In the genomic region with DNA sequence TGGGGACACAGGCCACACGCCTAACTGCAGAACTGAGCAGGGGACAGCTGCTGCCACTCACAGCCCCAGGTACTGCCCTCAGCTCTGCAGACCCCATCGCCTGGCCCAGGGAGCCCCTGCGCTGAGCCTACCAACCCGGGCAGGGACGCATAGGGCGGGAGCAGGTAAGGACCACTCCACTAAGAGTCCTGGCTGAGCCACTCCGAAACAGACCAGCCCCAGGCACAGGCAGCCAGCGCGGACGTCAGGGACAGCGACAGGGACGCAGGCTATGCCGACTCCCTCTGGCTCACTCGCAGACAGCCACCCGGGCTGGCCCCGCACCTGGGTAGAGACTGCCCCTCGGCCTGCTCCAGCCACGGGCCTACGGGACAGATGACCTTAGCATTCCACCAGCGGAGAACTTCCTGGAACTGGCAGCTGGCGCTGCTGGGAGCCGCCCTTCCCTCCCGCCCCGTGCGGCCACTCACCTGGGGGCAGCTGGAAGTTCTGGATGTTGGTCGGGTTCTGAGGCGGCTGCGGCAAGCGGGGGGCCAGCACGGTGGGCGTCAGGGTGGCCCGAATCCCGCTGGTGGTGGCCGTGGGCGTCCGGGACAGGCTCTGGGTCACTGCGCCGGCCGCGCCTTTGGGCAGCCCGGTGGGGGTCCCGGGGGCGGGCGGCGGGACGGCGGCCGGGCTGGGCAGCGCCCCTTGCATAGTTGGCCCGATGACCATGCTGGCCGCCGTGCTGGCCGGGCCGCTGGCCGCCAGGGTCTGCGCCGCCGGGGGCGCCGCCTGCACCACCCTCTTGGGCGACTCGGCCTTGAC, we compare ENCODE assay signal across 1 cellular context.
TF ChIP-seq lines count a peak whose summit lies in the region.

No MANE protein-coding gene starts in this region.

TF ChIP-seq in HepG2, 621 proteins besides CTCF, POLR2A, EP300 and RAD21 (continued from another document and continues in another):
- TF ChIP-seq, protein P1, sequence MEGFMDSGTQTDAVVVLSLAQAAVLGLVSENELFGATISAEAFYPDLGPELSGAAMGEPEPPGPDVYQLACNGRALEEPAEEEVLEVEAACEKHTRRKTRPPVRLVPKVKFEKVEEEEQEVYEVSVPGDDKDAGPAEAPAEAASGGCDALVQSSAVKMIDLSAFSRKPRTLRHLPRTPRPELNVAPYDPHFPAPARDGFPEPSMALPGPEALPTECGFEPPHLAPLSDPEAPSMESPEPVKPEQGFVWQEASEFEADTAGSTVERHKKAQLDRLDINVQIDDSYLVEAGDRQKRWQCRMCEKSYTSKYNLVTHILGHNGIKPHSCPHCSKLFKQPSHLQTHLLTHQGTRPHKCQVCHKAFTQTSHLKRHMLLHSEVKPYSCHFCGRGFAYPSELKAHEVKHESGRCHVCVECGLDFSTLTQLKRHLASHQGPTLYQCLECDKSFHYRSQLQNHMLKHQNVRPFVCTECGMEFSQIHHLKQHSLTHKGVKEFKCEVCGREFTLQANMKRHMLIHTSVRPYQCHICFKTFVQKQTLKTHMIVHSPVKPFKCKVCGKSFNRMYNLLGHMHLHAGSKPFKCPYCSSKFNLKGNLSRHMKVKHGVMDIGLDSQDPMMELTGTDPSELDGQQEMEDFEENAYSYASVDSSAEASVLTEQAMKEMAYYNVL (CRISPR knock-in tag; IDR thresholded peaks at IDR 0.05; ENCODE audit: borderline replicate concordance) = peak; percentile 56; the same call in 1 of the 2 replicates
- TF ChIP-seq KDM5A (IDR thresholded peaks at IDR 0.05; ENCODE audit: borderline replicate concordance, low read length) (peak; percentile 26; the same call in 1 of the 2 replicates), ZNF143 (CRISPR knock-in tag; IDR thresholded peaks at IDR 0.05) (no peak; the same call in 1 of the 2 replicates), CBX5 (CRISPR knock-in tag; IDR thresholded peaks at IDR 0.05; ENCODE audit: borderline replicate concordance) (no peak; the same call in 1 of the 2 replicates), ZNF562 (CRISPR knock-in tag; IDR thresholded peaks at IDR 0.05; ENCODE audit: borderline replicate concordance) (no peak), ZNF615 (CRISPR knock-in tag; IDR thresholded peaks at IDR 0.05; ENCODE audit: borderline replicate concordance) (no peak), ETV6 (CRISPR knock-in tag; conservative IDR thresholded peaks at IDR 0.05) (peak; percentile 69; the same call in 1 of the 2 replicates), ARNT2 (CRISPR knock-in tag; IDR thresholded peaks at IDR 0.05; ENCODE audit: low read depth) (peak; percentile 70; the same call in 1 of the 2 replicates), NBN (conservative IDR thresholded peaks at IDR 0.05) (no peak), ZNF772 (CRISPR knock-in tag; IDR thresholded peaks at IDR 0.05) (peak; percentile 91; the same call in 1 of the 2 replicates), PLRG1 (conservative IDR thresholded peaks at IDR 0.05) (no peak), HNRNPH1 (optimal IDR thresholded peaks at IDR 0.05; ENCODE audit: low read depth, low read length) (no peak), ZNF775 (CRISPR knock-in tag; IDR thresholded peaks at IDR 0.05; ENCODE audit: borderline replicate concordance) (no peak), SOX5 (CRISPR knock-in tag; IDR thresholded peaks at IDR 0.05; ENCODE audit: borderline replicate concordance) (peak; percentile 13; the same call in 1 of the 2 replicates), ZBTB38 (CRISPR knock-in tag; IDR thresholded peaks at IDR 0.05) (peak; percentile 68; the same call in 1 of the 2 replicates), ZMYM2 (CRISPR knock-in tag; IDR thresholded peaks at IDR 0.05) (no peak), PAX8 (CRISPR knock-in tag; IDR thresholded peaks at IDR 0.05; ENCODE audit: borderline replicate concordance) (no peak; the same call in 1 of the 2 replicates), FOXA1 (IDR thresholded peaks at IDR 0.05) (no peak), FOXA1 (CRISPR knock-in tag; IDR thresholded peaks at IDR 0.05) (peak; percentile 40)
- TF ChIP-seq, protein P2, sequence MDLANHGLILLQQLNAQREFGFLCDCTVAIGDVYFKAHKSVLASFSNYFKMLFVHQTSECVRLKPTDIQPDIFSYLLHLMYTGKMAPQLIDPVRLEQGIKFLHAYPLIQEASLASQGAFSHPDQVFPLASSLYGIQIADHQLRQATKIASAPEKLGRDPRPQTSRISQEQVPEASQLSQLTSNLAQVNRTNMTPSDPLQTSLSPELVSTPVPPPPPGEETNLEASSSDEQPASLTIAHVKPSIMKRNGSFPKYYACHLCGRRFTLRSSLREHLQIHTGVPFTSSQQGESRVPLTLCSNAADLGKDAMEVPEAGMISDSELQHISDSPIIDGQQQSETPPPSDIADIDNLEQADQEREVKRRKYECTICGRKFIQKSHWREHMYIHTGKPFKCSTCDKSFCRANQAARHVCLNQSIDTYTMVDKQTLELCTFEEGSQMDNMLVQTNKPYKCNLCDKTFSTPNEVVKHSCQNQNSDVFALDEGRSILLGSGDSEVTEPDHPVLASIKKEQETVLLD (CRISPR knock-in tag; IDR thresholded peaks at IDR 0.05; ENCODE audit: low read depth) = peak; percentile 43; the same call in 1 of the 2 replicates
- TF ChIP-seq, protein P3, sequence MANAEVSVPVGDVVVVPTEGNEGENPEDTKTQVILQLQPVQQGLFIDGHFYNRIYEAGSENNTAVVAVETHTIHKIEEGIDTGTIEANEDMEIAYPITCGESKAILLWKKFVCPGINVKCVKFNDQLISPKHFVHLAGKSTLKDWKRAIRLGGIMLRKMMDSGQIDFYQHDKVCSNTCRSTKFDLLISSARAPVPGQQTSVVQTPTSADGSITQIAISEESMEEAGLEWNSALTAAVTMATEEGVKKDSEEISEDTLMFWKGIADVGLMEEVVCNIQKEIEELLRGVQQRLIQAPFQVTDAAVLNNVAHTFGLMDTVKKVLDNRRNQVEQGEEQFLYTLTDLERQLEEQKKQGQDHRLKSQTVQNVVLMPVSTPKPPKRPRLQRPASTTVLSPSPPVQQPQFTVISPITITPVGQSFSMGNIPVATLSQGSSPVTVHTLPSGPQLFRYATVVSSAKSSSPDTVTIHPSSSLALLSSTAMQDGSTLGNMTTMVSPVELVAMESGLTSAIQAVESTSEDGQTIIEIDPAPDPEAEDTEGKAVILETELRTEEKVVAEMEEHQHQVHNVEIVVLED (CRISPR knock-in tag; IDR thresholded peaks at IDR 0.05; ENCODE audit: borderline replicate concordance) = peak; percentile 65; the same call in 1 of the 2 replicates
- TF ChIP-seq, protein P4, sequence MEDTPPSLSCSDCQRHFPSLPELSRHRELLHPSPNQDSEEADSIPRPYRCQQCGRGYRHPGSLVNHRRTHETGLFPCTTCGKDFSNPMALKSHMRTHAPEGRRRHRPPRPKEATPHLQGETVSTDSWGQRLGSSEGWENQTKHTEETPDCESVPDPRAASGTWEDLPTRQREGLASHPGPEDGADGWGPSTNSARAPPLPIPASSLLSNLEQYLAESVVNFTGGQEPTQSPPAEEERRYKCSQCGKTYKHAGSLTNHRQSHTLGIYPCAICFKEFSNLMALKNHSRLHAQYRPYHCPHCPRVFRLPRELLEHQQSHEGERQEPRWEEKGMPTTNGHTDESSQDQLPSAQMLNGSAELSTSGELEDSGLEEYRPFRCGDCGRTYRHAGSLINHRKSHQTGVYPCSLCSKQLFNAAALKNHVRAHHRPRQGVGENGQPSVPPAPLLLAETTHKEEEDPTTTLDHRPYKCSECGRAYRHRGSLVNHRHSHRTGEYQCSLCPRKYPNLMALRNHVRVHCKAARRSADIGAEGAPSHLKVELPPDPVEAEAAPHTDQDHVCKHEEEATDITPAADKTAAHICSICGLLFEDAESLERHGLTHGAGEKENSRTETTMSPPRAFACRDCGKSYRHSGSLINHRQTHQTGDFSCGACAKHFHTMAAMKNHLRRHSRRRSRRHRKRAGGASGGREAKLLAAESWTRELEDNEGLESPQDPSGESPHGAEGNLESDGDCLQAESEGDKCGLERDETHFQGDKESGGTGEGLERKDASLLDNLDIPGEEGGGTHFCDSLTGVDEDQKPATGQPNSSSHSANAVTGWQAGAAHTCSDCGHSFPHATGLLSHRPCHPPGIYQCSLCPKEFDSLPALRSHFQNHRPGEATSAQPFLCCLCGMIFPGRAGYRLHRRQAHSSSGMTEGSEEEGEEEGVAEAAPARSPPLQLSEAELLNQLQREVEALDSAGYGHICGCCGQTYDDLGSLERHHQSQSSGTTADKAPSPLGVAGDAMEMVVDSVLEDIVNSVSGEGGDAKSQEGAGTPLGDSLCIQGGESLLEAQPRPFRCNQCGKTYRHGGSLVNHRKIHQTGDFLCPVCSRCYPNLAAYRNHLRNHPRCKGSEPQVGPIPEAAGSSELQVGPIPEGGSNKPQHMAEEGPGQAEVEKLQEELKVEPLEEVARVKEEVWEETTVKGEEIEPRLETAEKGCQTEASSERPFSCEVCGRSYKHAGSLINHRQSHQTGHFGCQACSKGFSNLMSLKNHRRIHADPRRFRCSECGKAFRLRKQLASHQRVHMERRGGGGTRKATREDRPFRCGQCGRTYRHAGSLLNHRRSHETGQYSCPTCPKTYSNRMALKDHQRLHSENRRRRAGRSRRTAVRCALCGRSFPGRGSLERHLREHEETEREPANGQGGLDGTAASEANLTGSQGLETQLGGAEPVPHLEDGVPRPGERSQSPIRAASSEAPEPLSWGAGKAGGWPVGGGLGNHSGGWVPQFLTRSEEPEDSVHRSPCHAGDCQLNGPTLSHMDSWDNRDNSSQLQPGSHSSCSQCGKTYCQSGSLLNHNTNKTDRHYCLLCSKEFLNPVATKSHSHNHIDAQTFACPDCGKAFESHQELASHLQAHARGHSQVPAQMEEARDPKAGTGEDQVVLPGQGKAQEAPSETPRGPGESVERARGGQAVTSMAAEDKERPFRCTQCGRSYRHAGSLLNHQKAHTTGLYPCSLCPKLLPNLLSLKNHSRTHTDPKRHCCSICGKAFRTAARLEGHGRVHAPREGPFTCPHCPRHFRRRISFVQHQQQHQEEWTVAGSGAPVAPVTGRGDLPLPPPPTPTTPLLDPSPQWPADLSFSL (CRISPR knock-in tag; IDR thresholded peaks at IDR 0.05) = no peak
- TF ChIP-seq, protein P5, sequence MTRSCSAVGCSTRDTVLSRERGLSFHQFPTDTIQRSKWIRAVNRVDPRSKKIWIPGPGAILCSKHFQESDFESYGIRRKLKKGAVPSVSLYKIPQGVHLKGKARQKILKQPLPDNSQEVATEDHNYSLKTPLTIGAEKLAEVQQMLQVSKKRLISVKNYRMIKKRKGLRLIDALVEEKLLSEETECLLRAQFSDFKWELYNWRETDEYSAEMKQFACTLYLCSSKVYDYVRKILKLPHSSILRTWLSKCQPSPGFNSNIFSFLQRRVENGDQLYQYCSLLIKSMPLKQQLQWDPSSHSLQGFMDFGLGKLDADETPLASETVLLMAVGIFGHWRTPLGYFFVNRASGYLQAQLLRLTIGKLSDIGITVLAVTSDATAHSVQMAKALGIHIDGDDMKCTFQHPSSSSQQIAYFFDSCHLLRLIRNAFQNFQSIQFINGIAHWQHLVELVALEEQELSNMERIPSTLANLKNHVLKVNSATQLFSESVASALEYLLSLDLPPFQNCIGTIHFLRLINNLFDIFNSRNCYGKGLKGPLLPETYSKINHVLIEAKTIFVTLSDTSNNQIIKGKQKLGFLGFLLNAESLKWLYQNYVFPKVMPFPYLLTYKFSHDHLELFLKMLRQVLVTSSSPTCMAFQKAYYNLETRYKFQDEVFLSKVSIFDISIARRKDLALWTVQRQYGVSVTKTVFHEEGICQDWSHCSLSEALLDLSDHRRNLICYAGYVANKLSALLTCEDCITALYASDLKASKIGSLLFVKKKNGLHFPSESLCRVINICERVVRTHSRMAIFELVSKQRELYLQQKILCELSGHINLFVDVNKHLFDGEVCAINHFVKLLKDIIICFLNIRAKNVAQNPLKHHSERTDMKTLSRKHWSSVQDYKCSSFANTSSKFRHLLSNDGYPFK (CRISPR knock-in tag; IDR thresholded peaks at IDR 0.05; ENCODE audit: borderline replicate concordance) = no peak
- TF ChIP-seq, protein P6, sequence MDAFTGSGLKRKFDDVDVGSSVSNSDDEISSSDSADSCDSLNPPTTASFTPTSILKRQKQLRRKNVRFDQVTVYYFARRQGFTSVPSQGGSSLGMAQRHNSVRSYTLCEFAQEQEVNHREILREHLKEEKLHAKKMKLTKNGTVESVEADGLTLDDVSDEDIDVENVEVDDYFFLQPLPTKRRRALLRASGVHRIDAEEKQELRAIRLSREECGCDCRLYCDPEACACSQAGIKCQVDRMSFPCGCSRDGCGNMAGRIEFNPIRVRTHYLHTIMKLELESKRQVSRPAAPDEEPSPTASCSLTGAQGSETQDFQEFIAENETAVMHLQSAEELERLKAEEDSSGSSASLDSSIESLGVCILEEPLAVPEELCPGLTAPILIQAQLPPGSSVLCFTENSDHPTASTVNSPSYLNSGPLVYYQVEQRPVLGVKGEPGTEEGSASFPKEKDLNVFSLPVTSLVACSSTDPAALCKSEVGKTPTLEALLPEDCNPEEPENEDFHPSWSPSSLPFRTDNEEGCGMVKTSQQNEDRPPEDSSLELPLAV (CRISPR knock-in tag; conservative IDR thresholded peaks at IDR 0.05; ENCODE audit: low read depth) = no peak
- TF ChIP-seq, protein P7, sequence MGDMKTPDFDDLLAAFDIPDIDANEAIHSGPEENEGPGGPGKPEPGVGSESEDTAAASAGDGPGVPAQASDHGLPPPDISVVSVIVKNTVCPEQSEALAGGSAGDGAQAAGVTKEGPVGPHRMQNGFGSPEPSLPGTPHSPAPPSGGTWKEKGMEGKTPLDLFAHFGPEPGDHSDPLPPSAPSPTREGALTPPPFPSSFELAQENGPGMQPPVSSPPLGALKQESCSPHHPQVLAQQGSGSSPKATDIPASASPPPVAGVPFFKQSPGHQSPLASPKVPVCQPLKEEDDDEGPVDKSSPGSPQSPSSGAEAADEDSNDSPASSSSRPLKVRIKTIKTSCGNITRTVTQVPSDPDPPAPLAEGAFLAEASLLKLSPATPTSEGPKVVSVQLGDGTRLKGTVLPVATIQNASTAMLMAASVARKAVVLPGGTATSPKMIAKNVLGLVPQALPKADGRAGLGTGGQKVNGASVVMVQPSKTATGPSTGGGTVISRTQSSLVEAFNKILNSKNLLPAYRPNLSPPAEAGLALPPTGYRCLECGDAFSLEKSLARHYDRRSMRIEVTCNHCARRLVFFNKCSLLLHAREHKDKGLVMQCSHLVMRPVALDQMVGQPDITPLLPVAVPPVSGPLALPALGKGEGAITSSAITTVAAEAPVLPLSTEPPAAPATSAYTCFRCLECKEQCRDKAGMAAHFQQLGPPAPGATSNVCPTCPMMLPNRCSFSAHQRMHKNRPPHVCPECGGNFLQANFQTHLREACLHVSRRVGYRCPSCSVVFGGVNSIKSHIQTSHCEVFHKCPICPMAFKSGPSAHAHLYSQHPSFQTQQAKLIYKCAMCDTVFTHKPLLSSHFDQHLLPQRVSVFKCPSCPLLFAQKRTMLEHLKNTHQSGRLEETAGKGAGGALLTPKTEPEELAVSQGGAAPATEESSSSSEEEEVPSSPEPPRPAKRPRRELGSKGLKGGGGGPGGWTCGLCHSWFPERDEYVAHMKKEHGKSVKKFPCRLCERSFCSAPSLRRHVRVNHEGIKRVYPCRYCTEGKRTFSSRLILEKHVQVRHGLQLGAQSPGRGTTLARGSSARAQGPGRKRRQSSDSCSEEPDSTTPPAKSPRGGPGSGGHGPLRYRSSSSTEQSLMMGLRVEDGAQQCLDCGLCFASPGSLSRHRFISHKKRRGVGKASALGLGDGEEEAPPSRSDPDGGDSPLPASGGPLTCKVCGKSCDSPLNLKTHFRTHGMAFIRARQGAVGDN (CRISPR knock-in tag; IDR thresholded peaks at IDR 0.05) = peak; percentile 89
- TF ChIP-seq, protein P8, sequence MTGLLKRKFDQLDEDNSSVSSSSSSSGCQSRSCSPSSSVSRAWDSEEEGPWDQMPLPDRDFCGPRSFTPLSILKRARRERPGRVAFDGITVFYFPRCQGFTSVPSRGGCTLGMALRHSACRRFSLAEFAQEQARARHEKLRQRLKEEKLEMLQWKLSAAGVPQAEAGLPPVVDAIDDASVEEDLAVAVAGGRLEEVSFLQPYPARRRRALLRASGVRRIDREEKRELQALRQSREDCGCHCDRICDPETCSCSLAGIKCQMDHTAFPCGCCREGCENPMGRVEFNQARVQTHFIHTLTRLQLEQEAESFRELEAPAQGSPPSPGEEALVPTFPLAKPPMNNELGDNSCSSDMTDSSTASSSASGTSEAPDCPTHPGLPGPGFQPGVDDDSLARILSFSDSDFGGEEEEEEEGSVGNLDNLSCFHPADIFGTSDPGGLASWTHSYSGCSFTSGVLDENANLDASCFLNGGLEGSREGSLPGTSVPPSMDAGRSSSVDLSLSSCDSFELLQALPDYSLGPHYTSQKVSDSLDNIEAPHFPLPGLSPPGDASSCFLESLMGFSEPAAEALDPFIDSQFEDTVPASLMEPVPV (CRISPR knock-in tag; IDR thresholded peaks at IDR 0.05) = peak; percentile 60; the same call in 1 of the 2 replicates
